ENCODE assay signal across 28 cellular contexts in genomic region chr4:185380320-185380719, GRCh38.
"Had no signal": no experiment of that assay in that cellular context is flagged by ENCODE, and none has a peak within 500 bp of the region (broad histone marks: within the 10 kb centered on the region; RNA-seq: fewer than 3 reads in every experiment).

No MANE protein-coding gene starts in this region.

- ATAC-seq: activated T-helper 17 cell treated with anti-CD3 and anti-CD28 coated beads, Interleukin-2, amount 50 U/mL, for 72 hours; PC-3; SK-N-SH treated with all-trans-retinoic acid at 6 μM for 48 hours had no signal

- H3K4me3 Mint-ChIP-seq: activated B cell treated with CpG ODN at 0.5 μM for 24 hours; activated CD4-positive, alpha-beta T cell treated with anti-CD3 and anti-CD28 coated beads, Interleukin-2, amount 10 ng/mL, durations not matched to agents 24 days and 14 days; activated naive CD4-positive, alpha-beta T cell treated with anti-CD3 and anti-CD28 coated beads for 36 hours; activated naive CD8-positive, alpha-beta T cell; activated T-helper 17 cell treated with anti-CD3 and anti-CD28 coated beads, Interleukin-2, amount 50 U/mL, for 72 hours; T-helper 1 cell treated with Interleukin-12 subunit alpha and Interleukin-12 subunit beta and Interleukin-4 antibody, amounts not matched to agents 30 μg/mL and 1 μg/mL, for 36 hours had no signal

- H3K9me3 ChIP-seq: MG63, SJSA1 had no signal

- H3K27ac ChIP-seq: KMS-11, SJSA1 had no signal

- H3K27me3 Mint-ChIP-seq: activated B cell treated with CpG ODN at 0.5 μM for 24 hours; activated CD4-positive, alpha-beta T cell treated with anti-CD3 and anti-CD28 coated beads, Interleukin-2, amount 10 ng/mL, durations not matched to agents 24 days and 14 days; activated T-helper 17 cell treated with anti-CD3 and anti-CD28 coated beads, Interleukin-2, amount 50 U/mL, for 72 hours had no signal

- H3K36me3 ChIP-seq: MG63, SJSA1 had no signal

- DNase-seq: activated B cell treated with CpG ODN at 0.5 μM for 24 hours; activated CD4-positive, alpha-beta T cell treated with anti-CD3 and anti-CD28 coated beads for 1 hour; activated CD4-positive, alpha-beta T cell treated with anti-CD3 and anti-CD28 coated beads, Interleukin-2, amount 10 ng/mL, durations not matched to agents 24 days and 14 days; activated CD4-positive, alpha-beta T cell treated with anti-CD3 and anti-CD28 coated beads, Interleukin-2, amount 50 U/mL, for 48 hours; activated CD8-positive, alpha-beta memory T cell treated with anti-CD3 and anti-CD28 coated beads for 24 hours; activated gamma-delta T cell; activated naive CD4-positive, alpha-beta T cell treated with anti-CD3 and anti-CD28 coated beads for 36 hours; activated T-cell treated with anti-CD3 and anti-CD28 coated beads, Interleukin-2, amount 50 U/mL, for 48 hours; caudate nucleus; MG63; NCI-H1105 treated with DMSO at 0.1 percent for 48 hours; NCI-H1436 treated with DMSO at 0.1 percent for 48 hours; NCI-H187; NCI-H2171; NCI-H226; NCI-H510A; NCI-H526 treated with DMSO at 0.1 percent for 48 hours; NCI-H82; PC-3; SHP77; SW 1271; T-helper 9 cell had no signal

- H3K4me3 ChIP-seq: MG63, SJSA1 had no signal

- H3K27me3 ChIP-seq: MG63, SJSA1 had no signal

- H3K27ac Mint-ChIP-seq: activated B cell treated with CpG ODN at 0.5 μM for 24 hours; activated CD4-positive, alpha-beta T cell treated with anti-CD3 and anti-CD28 coated beads, Interleukin-2, amount 10 ng/mL, durations not matched to agents 24 days and 14 days; activated naive CD4-positive, alpha-beta T cell treated with anti-CD3 and anti-CD28 coated beads for 36 hours; activated naive CD8-positive, alpha-beta T cell; activated T-helper 17 cell treated with anti-CD3 and anti-CD28 coated beads, Interleukin-2, amount 50 U/mL, for 72 hours; T-helper 1 cell treated with Interleukin-12 subunit alpha and Interleukin-12 subunit beta and Interleukin-4 antibody, amounts not matched to agents 30 μg/mL and 1 μg/mL, for 36 hours had no signal
